Comparison of ENCODE assay signal across 24 cellular contexts in the genomic region with DNA sequence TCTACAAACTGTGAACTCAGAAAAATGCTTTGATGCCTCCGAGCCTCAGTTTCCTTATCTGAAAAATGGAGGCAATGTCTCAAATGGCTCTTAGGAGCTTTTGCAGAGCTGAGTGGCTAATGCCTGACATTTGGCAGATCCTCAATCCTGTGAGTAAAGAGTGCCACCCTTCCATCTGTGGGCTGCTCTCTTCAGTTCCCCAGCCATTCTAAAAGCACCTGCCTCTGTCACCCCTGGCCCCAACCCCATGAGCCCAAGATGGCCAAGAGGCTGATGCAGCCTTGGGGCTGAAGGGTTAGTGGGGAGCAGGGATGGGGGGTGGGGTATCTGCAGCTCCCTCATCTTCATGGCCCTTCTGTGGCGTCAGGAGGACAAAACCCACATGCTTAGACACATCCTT. TPM values are rescaled to one million over a fixed set of nuclear protein-coding genes. Genes with fewer than 3 reads are reported as not detected.
"Had no signal": no experiment of that assay in that cellular context is flagged by ENCODE, and none has a peak within 500 bp of the region (broad histone marks: within the 10 kb centered on the region; RNA-seq: fewer than 3 reads in every experiment).

No MANE protein-coding gene starts in this region.

- DNase-seq: activated CD4-positive, alpha-beta T cell treated with anti-CD3 and anti-CD28 coated beads, Interleukin-2, amount 10 ng/mL, durations not matched to agents 24 days and 14 days; activated CD4-positive, CD25-positive, alpha-beta regulatory T cell treated with anti-CD3 and anti-CD28 coated beads, Interleukin-2, amount 50 U/mL, for 72 hours; activated CD8-positive, alpha-beta memory T cell treated with anti-CD3 and anti-CD28 coated beads, Interleukin-2, amount 50 U/mL, for 4 hours; activated CD8-positive, alpha-beta T cell treated with anti-CD3 and anti-CD28 coated beads for 36 hours; activated naive CD4-positive, alpha-beta T cell treated with anti-CD3 and anti-CD28 coated beads, Interleukin-2, amount 50 U/mL, for 16 hours; activated naive CD8-positive, alpha-beta T cell treated with anti-CD3 and anti-CD28 coated beads, Interleukin-2, amount 10 ng/mL, durations not matched to agents 7 days and 5 days; activated T-cell treated with anti-CD3 and anti-CD28 coated beads, Interleukin-2, amount 50 U/mL, for 1 hour; adrenal gland; anterior cingulate cortex; caudate nucleus; KG1; NCI-H1092; NCI-H1417; NCI-H2029; NCI-H2107; NCI-H2171 treated with DMSO at 0.1 percent for 48 hours; NCI-H510A; Peyer's patch; SHP77 had no signal

- H3K27me3 ChIP-seq: adrenal gland, Peyer's patch had no signal

- H3K36me3 Mint-ChIP-seq: activated naive CD8-positive, alpha-beta T cell treated with anti-CD3 and anti-CD28 coated beads, Interleukin-2, amount 10 ng/mL, durations not matched to agents 7 days and 5 days; WTC11 had no signal

- ATAC-seq: activated CD8-positive, alpha-beta T cell treated with anti-CD3 and anti-CD28 coated beads for 36 hours; WTC11 had no signal

- H3K27ac Mint-ChIP-seq: activated CD4-positive, alpha-beta T cell treated with anti-CD3 and anti-CD28 coated beads, Interleukin-2, amount 10 ng/mL, durations not matched to agents 24 days and 14 days; activated CD8-positive, alpha-beta T cell treated with anti-CD3 and anti-CD28 coated beads for 36 hours; activated naive CD8-positive, alpha-beta T cell treated with anti-CD3 and anti-CD28 coated beads, Interleukin-2, amount 10 ng/mL, durations not matched to agents 7 days and 5 days; T-helper 1 cell treated with Interleukin-12 subunit alpha and Interleukin-12 subunit beta and Interleukin-4 antibody, amounts not matched to agents 30 μg/mL and 1 μg/mL, for 36 hours; WTC11 had no signal

- H3K4me3 ChIP-seq: adrenal gland, Peyer's patch had no signal

- H3K9me3 Mint-ChIP-seq: activated CD4-positive, alpha-beta T cell treated with anti-CD3 and anti-CD28 coated beads, Interleukin-2, amount 10 ng/mL, durations not matched to agents 24 days and 14 days; activated CD8-positive, alpha-beta T cell treated with anti-CD3 and anti-CD28 coated beads for 36 hours; activated naive CD8-positive, alpha-beta T cell treated with anti-CD3 and anti-CD28 coated beads, Interleukin-2, amount 10 ng/mL, durations not matched to agents 7 days and 5 days; T-helper 1 cell treated with Interleukin-12 subunit alpha and Interleukin-12 subunit beta and Interleukin-4 antibody, amounts not matched to agents 30 μg/mL and 1 μg/mL, for 36 hours; WTC11 had no signal

- H3K36me3 ChIP-seq: adrenal gland, Peyer's patch had no signal

- H3K4me3 Mint-ChIP-seq: activated CD4-positive, alpha-beta T cell treated with anti-CD3 and anti-CD28 coated beads, Interleukin-2, amount 10 ng/mL, durations not matched to agents 24 days and 14 days; activated CD8-positive, alpha-beta T cell treated with anti-CD3 and anti-CD28 coated beads for 36 hours; activated naive CD8-positive, alpha-beta T cell treated with anti-CD3 and anti-CD28 coated beads, Interleukin-2, amount 10 ng/mL, durations not matched to agents 7 days and 5 days; T-helper 1 cell treated with Interleukin-12 subunit alpha and Interleukin-12 subunit beta and Interleukin-4 antibody, amounts not matched to agents 30 μg/mL and 1 μg/mL, for 36 hours; WTC11 had no signal

- H3K4me1 Mint-ChIP-seq: activated CD4-positive, alpha-beta T cell treated with anti-CD3 and anti-CD28 coated beads, Interleukin-2, amount 10 ng/mL, durations not matched to agents 24 days and 14 days; activated naive CD8-positive, alpha-beta T cell treated with anti-CD3 and anti-CD28 coated beads, Interleukin-2, amount 10 ng/mL, durations not matched to agents 7 days and 5 days had no signal

RNA-seq across cellular contexts. Expression of a gene that starts 14.5 kb away (rescaled TPM):
- total RNA-seq: activated CD4-positive, alpha-beta T cell treated with anti-CD3 and anti-CD28 coated beads, Interleukin-2, amount 10 ng/mL, durations not matched to agents 24 days and 14 days; activated naive CD8-positive, alpha-beta T cell treated with anti-CD3 and anti-CD28 coated beads, Interleukin-2, amount 10 ng/mL, durations not matched to agents 7 days and 5 days; adrenal gland; MCF 10A; Peyer's patch; SK-MEL-5 had no signal
- polyA plus RNA-seq: adrenal gland had no signal

RNA-seq across cellular contexts. Expression of a gene that starts 16.2 kb away (rescaled TPM):
- total RNA-seq: cerebellum, SK-MEL-5 had no signal
